ENCODE assay signal across 26 cellular contexts in the genomic region with DNA sequence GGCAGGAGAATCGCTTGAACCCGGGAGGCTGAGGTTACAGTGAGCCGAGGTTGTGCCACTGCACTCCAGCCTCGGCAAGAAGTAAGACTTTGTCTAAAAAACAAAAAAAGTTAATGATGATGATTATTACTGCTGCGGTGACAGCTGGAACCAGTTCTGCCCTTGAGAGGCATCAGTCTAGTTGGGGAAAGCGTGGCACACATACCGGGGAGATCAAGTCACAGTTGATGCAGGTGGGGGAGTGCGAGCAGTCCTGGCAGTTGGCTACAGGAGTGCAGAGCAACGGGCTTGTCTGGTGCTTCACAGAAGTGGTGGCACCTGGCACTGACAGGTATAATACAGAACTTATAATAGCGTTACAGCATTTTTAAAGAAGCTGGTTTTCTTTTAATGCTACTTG.
"Had no signal": no experiment of that assay in that cellular context is flagged by ENCODE, and none has a peak within 500 bp of the region (broad histone marks: within the 10 kb centered on the region; RNA-seq: fewer than 3 reads in every experiment).

No MANE protein-coding gene starts in this region.

- H3K27ac ChIP-seq: heart left ventricle, left ventricle myocardium inferior, ovary, prostate gland, skin epidermis, spleen, upper lobe of right lung had no signal

- H3K4me3 ChIP-seq: heart left ventricle, left ventricle myocardium inferior, lung, mucosa of descending colon, ovary, prostate gland, skin epidermis, spleen, transverse colon, upper lobe of right lung had no signal

- H3K9me3 Mint-ChIP-seq: immature natural killer cell; natural killer cell treated with Interleukin-12 subunit alpha and Interleukin-12 subunit beta and Interleukin-15 and Interleukin-18, amount 100 ng/mL, for 72 hours; neural crest cell; stimulated activated effector memory CD8-positive, alpha-beta T cell treated with anti-CD3 and anti-CD28 coated beads, Interleukin-12 subunit alpha, Interleukin-12 subunit beta, amount 100 ng/mL, for 72 hours; stimulated activated naive CD8-positive, alpha-beta T cell treated with anti-CD3 and anti-CD28 coated beads, Interleukin-15, Interleukin-2, amounts not matched to agents 100 ng/mL and 50 ng/mL, for 24 hours had no signal

- H3K36me3 Mint-ChIP-seq: immature natural killer cell; naive thymus-derived CD4-positive, alpha-beta T cell; natural killer cell treated with Interleukin-12 subunit alpha and Interleukin-12 subunit beta and Interleukin-15 and Interleukin-18, amount 100 ng/mL, for 72 hours; stimulated activated effector memory CD8-positive, alpha-beta T cell treated with anti-CD3 and anti-CD28 coated beads, Interleukin-12 subunit alpha, Interleukin-12 subunit beta, amount 100 ng/mL, for 72 hours had no signal

- FAIRE-seq: urothelium cell line had no signal

- H3K27ac Mint-ChIP-seq: immature natural killer cell; natural killer cell treated with Interleukin-12 subunit alpha and Interleukin-12 subunit beta and Interleukin-15 and Interleukin-18, amount 100 ng/mL, for 72 hours; stimulated activated effector memory CD8-positive, alpha-beta T cell treated with anti-CD3 and anti-CD28 coated beads, Interleukin-12 subunit alpha, Interleukin-12 subunit beta, amount 100 ng/mL, for 72 hours; stimulated activated naive CD8-positive, alpha-beta T cell treated with anti-CD3 and anti-CD28 coated beads, Interleukin-15, Interleukin-2, amounts not matched to agents 100 ng/mL and 50 ng/mL, for 24 hours had no signal

- H3K4me1 ChIP-seq: heart left ventricle, left ventricle myocardium inferior, prostate gland, spleen, upper lobe of right lung had no signal

- DNase-seq: heart left ventricle; hypothalamus; immature natural killer cell; islet precursor cell; left ventricle myocardium inferior; mesendoderm; midbrain; naive thymus-derived CD4-positive, alpha-beta T cell; nucleus accumbens; ovary; retina; spleen; stimulated activated CD4-positive, alpha-beta T cell treated with anti-CD3 and anti-CD28 coated beads, Interleukin-4, amount 100 ng/mL, for 24 hours; stimulated activated naive CD4-positive, alpha-beta T cell; substantia nigra; upper lobe of right lung had no signal

- H3K4me3 Mint-ChIP-seq: immature natural killer cell; naive thymus-derived CD4-positive, alpha-beta T cell; natural killer cell treated with Interleukin-12 subunit alpha and Interleukin-12 subunit beta and Interleukin-15 and Interleukin-18, amount 100 ng/mL, for 72 hours; neural crest cell; stimulated activated effector memory CD8-positive, alpha-beta T cell treated with anti-CD3 and anti-CD28 coated beads, Interleukin-12 subunit alpha, Interleukin-12 subunit beta, amount 100 ng/mL, for 72 hours; stimulated activated naive CD8-positive, alpha-beta T cell treated with anti-CD3 and anti-CD28 coated beads, Interleukin-15, Interleukin-2, amounts not matched to agents 100 ng/mL and 50 ng/mL, for 24 hours had no signal

- H3K4me1 Mint-ChIP-seq: stimulated activated effector memory CD8-positive, alpha-beta T cell treated with anti-CD3 and anti-CD28 coated beads, Interleukin-12 subunit alpha, Interleukin-12 subunit beta, amount 100 ng/mL, for 72 hours had no signal

- H3K9me3 ChIP-seq: heart left ventricle, left ventricle myocardium inferior, mucosa of descending colon, ovary, prostate gland, spleen, transverse colon, upper lobe of right lung had no signal

- H3K36me3 ChIP-seq: ovary, prostate gland, upper lobe of right lung had no signal

- H3K27me3 ChIP-seq: ovary, spleen, transverse colon, upper lobe of right lung had no signal
